12 cellular contexts compared by ENCODE assay signal in the genomic region with DNA sequence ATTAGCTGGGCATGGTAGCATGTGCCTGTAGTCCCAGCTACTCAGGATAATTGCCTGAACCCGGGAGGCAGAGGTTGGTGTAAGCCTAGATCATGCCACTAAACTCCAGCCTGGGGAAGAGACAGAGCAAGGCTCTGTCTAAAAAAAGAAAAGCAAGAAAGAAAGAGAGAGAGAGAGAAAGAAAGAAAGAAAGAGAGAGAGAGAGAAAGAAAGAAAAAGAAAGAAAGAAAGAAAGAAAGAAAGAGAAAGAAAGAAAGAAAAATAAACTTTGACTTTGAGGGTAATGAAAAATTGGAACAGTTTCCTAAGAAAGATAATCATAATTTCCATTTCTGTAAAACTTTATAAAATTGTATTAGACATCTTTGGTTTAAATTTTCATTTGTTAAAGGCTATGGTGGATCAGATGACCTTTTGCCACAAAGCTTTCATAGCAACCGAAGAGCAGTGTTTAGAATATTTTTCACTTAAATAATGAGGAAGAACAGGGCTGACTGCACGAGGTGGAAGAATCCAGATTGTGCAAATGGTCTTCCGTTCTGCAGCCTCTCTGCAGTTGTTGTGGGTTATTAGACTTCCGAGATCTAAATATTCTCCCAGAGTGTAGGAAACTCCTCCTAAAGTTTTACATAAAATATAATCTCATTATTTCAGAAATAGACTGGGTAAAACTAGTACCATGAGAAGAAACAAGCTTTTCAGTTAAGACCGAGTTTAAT. TPM values are rescaled to one million over a fixed set of nuclear protein-coding genes. Genes with fewer than 3 reads are reported as not detected.
DNase-seq lines count a peak whose midpoint lies in the region; ATAC-seq, FAIRE-seq and TF ChIP-seq lines count a peak whose summit lies in the region.
"Had no signal": no experiment of that assay in that cellular context is flagged by ENCODE, and none has a peak within 500 bp of the region (broad histone marks: within the 10 kb centered on the region; RNA-seq: fewer than 3 reads in every experiment).

No MANE protein-coding gene starts in this region.

- H3K4me3 ChIP-seq in GM12878, result peak overlapping the region; percentile 4
- H3K4me3 ChIP-seq: thoracic aorta had no signal

- no peaks in the 10 kb centered on the region for H3K27me3 ChIP-seq in GM12878 (replicated peaks in 1 of 2; ENCODE audit: control insufficient read depth in 2 of 2, insufficient read depth in 2 of 2, low read length in 1 of 2)

- peaks cover 83% of the 10 kb centered on the region for H3K79me2 ChIP-seq in GM12878 (ENCODE audit: control insufficient read depth, insufficient read depth, low read length)

- TF ChIP-seq POLR2A in GM12891 (IDR thresholded peaks at IDR 0.05; ENCODE audit: low read depth, low read length) (no peak), GM12878 (IDR thresholded peaks at IDR 0.05; ENCODE audit: low read depth, low read length) (no peak)

- peaks cover 54% of the 10 kb centered on the region for H3K4me1 ChIP-seq in GM12878 (ENCODE audit: control insufficient read depth, insufficient read depth, low read length)

- H3K4me2 ChIP-seq in GM12878 (ENCODE audit: control insufficient read depth, insufficient read depth), result peak overlapping the region; percentile 68

- TF ChIP-seq EP300 in GM12878 (IDR thresholded peaks at IDR 0.05; ENCODE audit: borderline replicate concordance in 1 of 2, control insufficient read depth in 1 of 2, low read depth in 2 of 2, low read length in 2 of 2), result no peak

- in situ Hi-C loops in GM12878 (cut with MboI), result no loop called here

- FAIRE-seq in GM12891 (lab: Jason Lieb, UNC), result peak; percentile 70
- FAIRE-seq in GM12878 (lab: Jason Lieb, UNC), result peak; percentile 83
- FAIRE-seq: endothelial cell of umbilical vein had no signal

- intact Hi-C loops in GM12878 (cut with micrococcal nuclease; ENCODE audit: unreplicated experiment), result loop anchor here (5.0 to 10.0 kb wide), 2 partner anchors 99 to 141 kb away; no protein-coding TSS in a partner anchor

- CTCF ChIA-PET in GM12878 (lab: Yijun Ruan, JAX) (interaction anchor here (0.6 to 5.1 kb wide), 10 partner anchors 10 to 257 kb away, joined by 3 to 28 read pairs (median 4); partner anchors contain the start of gene RBM47), T-cell (lab: Charles Lee) (interaction anchor here in 1 of 2 donors (0.6 kb wide), 1 partner anchor 178 kb away, joined by 3 read pairs; no protein-coding TSS in a partner anchor)

- H3K36me3 Mint-ChIP-seq in T-cell, result no peaks in the 10 kb centered on the region

- no peak for TF ChIP-seq RAD21 in GM12878 (IDR thresholded peaks at IDR 0.05; ENCODE audit: insufficient read depth, low read depth, low read length)

- TF ChIP-seq CTCF in GM12878 (IDR thresholded peaks at IDR 0.05 in 2 of 3, conservative IDR thresholded peaks at IDR 0.05 in 1 of 3; ENCODE audit: control insufficient read depth in 2 of 3, extremely low read depth in 1 of 3, insufficient read depth in 1 of 3, low read depth in 3 of 3, low read length in 3 of 3), result no peak

- RAD21 ChIA-PET in GM12878 (lab: Charles Lee; ENCODE audit: unreplicated experiment), result interaction anchor here (0.7 to 3.3 kb wide), 7 partner anchors 10 to 403 kb away, joined by 3 to 17 read pairs (median 5); no protein-coding TSS in a partner anchor

- peak overlapping the region in 1 of 3 donors; percentile 49 for H3K4me3 Mint-ChIP-seq in T-cell

- no peak overlapping the region for H3K27ac Mint-ChIP-seq in T-cell

- BruUV-seq in GM12878 (replicated peaks; lab: Mats Ljungman, UMichigan), result no TSS peak

- H2AFZ ChIP-seq in GM12878 (ENCODE audit: control insufficient read depth, low read depth, low read length), result no peak overlapping the region

- H3K27me3 Mint-ChIP-seq in T-cell, result peaks cover 0 to 5% of the 10 kb centered on the region in 2 donors

- POLR2A ChIA-PET in GM12878 (lab: Charles Lee) (interaction anchor here (0.6 to 5.3 kb wide), 9 partner anchors 9 to 100 kb away, joined by 3 to 51 read pairs (median 4); no protein-coding TSS in a partner anchor), T-cell (lab: Charles Lee) (no interaction called here)

- H3K9me3 Mint-ChIP-seq in T-cell, result no peaks in the 10 kb centered on the region

- peak overlapping the region; percentile 89 for H3K27ac ChIP-seq in GM12878 (ENCODE audit: control insufficient read depth, insufficient read depth)
- H3K27ac ChIP-seq: thoracic aorta had no signal

- H3K9me3 ChIP-seq in GM12878 (replicated peaks; ENCODE audit: control insufficient read depth, insufficient read depth, low read length), result no peaks in the 10 kb centered on the region
- H3K9me3 ChIP-seq: thoracic aorta had no signal

- DNase-seq in GM12891 (ENCODE audit: insufficient read length, low spot score) (no peak), MV-4-11 (lab: John Stamatoyannopoulos, UW) (peak; percentile 86), GM12878 (ENCODE audit: low read depth, low spot score) (peak; percentile 45), pons (ENCODE audit: low spot score) (peak; percentile 67), T-cell (no peak), DMS 273 (lab: John Stamatoyannopoulos, UW; ENCODE audit: unreplicated experiment) (no peak), NCI-H1105 treated with DMSO at 0.1 percent for 48 hours (lab: John Stamatoyannopoulos, UW) (no peak)
- DNase-seq: NCI-H446 treated with DMSO at 0.1 percent for 48 hours; stimulated activated CD4-positive, alpha-beta T cell treated with anti-CD3 and anti-CD28 coated beads, Interleukin-2, amount 100 ng/mL, for 48 hours had no signal

- ATAC-seq in GM12878 (peak; percentile 9; the same call in 1 of the 3 replicates), T-cell (replicated peaks in 1 of 4) (no peak), HG03097 (IDR thresholded peaks at IDR 0.05; ENCODE audit: low FRiP score, unreplicated experiment) (no peak)

- SMC1A ChIA-PET in GM12878 (lab: Charles Lee; ENCODE audit: uncharacterized antibody, unreplicated experiment), result interaction anchor here (0.5 to 7.3 kb wide), 16 partner anchors 10 to 151 kb away, joined by 3 to 90 read pairs (median 4); no protein-coding TSS in a partner anchor

- peaks cover 2% of the 10 kb centered on the region in 2 experiments; a peak in 3 of 4 replicates for H3K36me3 ChIP-seq in GM12878 (ENCODE audit: control insufficient read depth in 2 of 2, insufficient read depth in 2 of 2, low read length in 1 of 2)
- H3K36me3 ChIP-seq: thoracic aorta had no signal

- whole genome bisulfite sequencing in GM12878 (ENCODE audit: insufficient coverage, insufficient replicate concordance, low lambda C conversion rate, missing lambda C conversion rate), result 17% methylated on average over 6 of the region's 6 CpGs

- H3K4me1 Mint-ChIP-seq in T-cell, result peaks cover 16 to 33% (median 16%) of the 10 kb centered on the region in 3 donors

- H3K9ac ChIP-seq in GM12878 (ENCODE audit: control insufficient read depth, insufficient read depth, low read length), result peak overlapping the region; percentile 30

- no peaks in the 10 kb centered on the region for H4K20me1 ChIP-seq in GM12878 (ENCODE audit: control insufficient read depth, insufficient read depth)

TF ChIP-seq in GM12891, 5 proteins besides CTCF, POLR2A, EP300 and RAD21:
- TF ChIP-seq TAF1 (IDR thresholded peaks at IDR 0.05; ENCODE audit: low read depth, low read length), result no peak

TF ChIP-seq in GM12878, 131 proteins besides CTCF, POLR2A, EP300 and RAD21 (continues in another document):
- no peak for TF ChIP-seq CBFB (IDR thresholded peaks at IDR 0.05; ENCODE audit: low read depth)
- TF ChIP-seq TAF1 (IDR thresholded peaks at IDR 0.05; ENCODE audit: borderline replicate concordance, low read depth, low read length), result no peak

RNA-seq across cellular contexts. Expression of gene RBM47, which starts 55.9 kb away (rescaled TPM):
- 10.9 TPM for polyA plus RNA-seq in GM12891 (2012; ENCODE audit: low read depth, missing spikeins)
- 158 and 160 TPM in 2 replicates for total RNA-seq in GM12878 (2013; cell fraction: nucleolus; rRNA removed)
- 40.6 and 43.1 TPM in 2 replicates for total RNA-seq in GM12878 (2014; rRNA removed)
- total RNA-seq in GM12878 (2014; rRNA removed; fragmentation: Illumina TruSeq; extraction: Trizol), result 23.7 and 24.4 TPM in 2 replicates
- total RNA-seq in GM12878 (2021), result 43.0 and 45.0 TPM in 2 replicates
- 12.4 TPM for polyA plus RNA-seq in GM12878 (2011; ENCODE audit: low read depth)
- 21.8 and 23.6 TPM in 2 replicates for polyA plus RNA-seq in GM12878 (2011; rRNA removed)
- 25.9 and 36.2 TPM in 2 replicates for polyA plus RNA-seq in GM12878 (2011; cell fraction: cytosol; rRNA removed)
- polyA plus RNA-seq in GM12878 (2011; cell fraction: nucleus; rRNA removed), result 29.5 and 41.9 TPM in 2 replicates
- 12.3 and 16.9 TPM in 2 replicates for polyA plus RNA-seq in GM12878 (2012)
- polyA plus RNA-seq in GM12878 (2014; fragmentation: Illumina TruSeq; extraction: Trizol), result 16.9 and 18.1 TPM in 2 replicates
- 10 to 100 TPM in 1 of 2 experiments, 1 to 10 TPM in 1; 7.9 to 10.1 TPM for polyA plus RNA-seq in GM12878 (2014; fragmentation: Nextera tagmentation; extraction: Ambion mirVana)
- polyA plus RNA-seq in GM12878 (2014; rRNA removed), result 33.6 and 37.1 TPM in 2 replicates
- 10 to 100 TPM; 40.5 to 40.6 TPM for polyA plus RNA-seq in GM12878 (2016; fragmentation: Nextera tagmentation; extraction: Ambion mirVana)
- 32.3 and 53.0 TPM in 2 replicates for polyA minus RNA-seq in GM12878 (2011; rRNA and poly(A)+ RNA removed)
- 22.3 and 26.3 TPM in 2 replicates for polyA minus RNA-seq in GM12878 (2011; cell fraction: cytosol; rRNA and poly(A)+ RNA removed)
- 31.8 and 53.8 TPM in 2 replicates for polyA minus RNA-seq in GM12878 (2011; cell fraction: nucleus; rRNA and poly(A)+ RNA removed)
- 1 to 10 TPM in 1 of 5 donors, under 1 TPM in 4; 0.19 to 1.3 (median 0.79) TPM for total RNA-seq in T-cell
- total RNA-seq: endothelial cell of umbilical vein had no signal
- polyA plus RNA-seq: endothelial cell of umbilical vein had no signal

Comparison
In these comparisons a context has a peak if more than half of its experiments do, and no peak if none do; other contexts are left out.
1. DNase-seq: peak in MV-4-11 (single experiment), GM12878 (single experiment) and pons (single experiment); none in GM12891 (single experiment), T-cell (0 of 34), DMS 273 (single experiment) and NCI-H1105 treated with DMSO at 0.1 percent for 48 hours (single experiment).
2. RNA of gene RBM47, which starts 55.9 kb away (total RNA-seq): 23.7 to 160 TPM in GM12878; 0.19 to 1.3 TPM in T-cell; every median in the first group is over 10 times any median in the second.